Comparison of ENCODE assay signal across 10 cellular contexts in the genomic region with DNA sequence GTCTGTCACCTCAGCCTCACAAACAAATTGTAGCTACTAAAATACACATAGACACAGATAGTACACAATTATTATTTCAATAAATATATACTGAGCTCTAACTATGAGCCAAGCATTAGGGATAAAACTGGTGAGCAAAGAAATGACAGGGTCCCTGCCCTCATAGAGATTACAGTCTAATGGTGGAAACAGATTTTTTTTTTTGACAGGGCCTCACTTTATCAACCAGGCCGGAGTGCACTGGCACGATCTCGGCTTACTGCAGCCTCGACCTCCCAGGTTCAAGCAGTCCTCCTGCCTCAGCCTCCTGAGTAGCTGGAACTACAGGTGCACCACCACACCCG. TPM values are rescaled to one million over a fixed set of nuclear protein-coding genes. Genes with fewer than 3 reads are reported as not detected.
DNase-seq lines count a peak whose midpoint lies in the region; ATAC-seq and TF ChIP-seq lines count a peak whose summit lies in the region.
"Had no signal": no experiment of that assay in that cellular context is flagged by ENCODE, and none has a peak within 500 bp of the region (broad histone marks: within the 10 kb centered on the region; RNA-seq: fewer than 3 reads in every experiment).

No MANE protein-coding gene starts in this region.

- no peaks in the 10 kb centered on the region for H3K9me3 Mint-ChIP-seq in endothelial cell (ENCODE audit: unreplicated experiment)

- H3K79me2 ChIP-seq in HCT116 (ENCODE audit: insufficient read depth, low read length): peaks cover 43% of the 10 kb centered on the region
- peaks cover 12% of the 10 kb centered on the region for H3K79me2 ChIP-seq in parathyroid adenoma

- H3K4me2 ChIP-seq in HCT116 (ENCODE audit: low read length) (peak overlapping the region; percentile 75), parathyroid adenoma (ENCODE audit: low read length) (peak overlapping the region; percentile 89)

- peaks cover 9 to 18% of the 10 kb centered on the region in 2 experiments for H3K4me1 ChIP-seq in HCT116 (ENCODE audit: control insufficient read depth in 1 of 2, insufficient read depth in 2 of 2, low read length in 2 of 2)
- peaks cover 3% of the 10 kb centered on the region for H3K4me1 ChIP-seq in Panc1 (ENCODE audit: control insufficient read depth, insufficient read depth, low read length)
- peaks cover 8% of the 10 kb centered on the region for H3K4me1 ChIP-seq in parathyroid adenoma

- no peak for TF ChIP-seq RAD21 in HCT116 (IDR thresholded peaks at IDR 0.05; ENCODE audit: low read depth)

- peaks cover 11% of the 10 kb centered on the region for H3K27me3 Mint-ChIP-seq in endothelial cell (ENCODE audit: unreplicated experiment)

- H3K36me3 ChIP-seq in HCT116 (ENCODE audit: control insufficient read depth in 1 of 2, insufficient read depth in 2 of 2, low read length in 2 of 2) (peaks cover 0 to 4% of the 10 kb centered on the region in 2 experiments; a peak in 1 of 4 replicates), Panc1 (ENCODE audit: control insufficient read depth, insufficient read depth, low read length) (peaks cover 6% of the 10 kb centered on the region; the same call in 1 of the 2 replicates), parathyroid adenoma (ENCODE audit: control insufficient read depth, insufficient read depth, low read length) (no peaks in the 10 kb centered on the region)

- no peak for TF ChIP-seq POLR2A in HCT116 (IDR thresholded peaks at IDR 0.05; ENCODE audit: borderline replicate concordance, extremely low read depth, insufficient read depth, insufficient read length)

- H3K36me3 Mint-ChIP-seq in endothelial cell (ENCODE audit: low read depth, unreplicated experiment): peaks cover 4% of the 10 kb centered on the region

- CTCF ChIA-PET in HCT116 (lab: Charles Lee) (interaction anchor here (1.0 to 2.5 kb wide), 3 partner anchors 37 to 115 kb away, joined by 4 to 9 read pairs (median 7); no protein-coding TSS in a partner anchor), Panc1 (lab: Charles Lee) (interaction anchor here (1.0 to 2.1 kb wide), 2 partner anchors 43 to 82 kb away, joined by 3 to 10 read pairs; no protein-coding TSS in a partner anchor)

- POLR2A ChIA-PET in HCT116 (lab: Charles Lee): interaction anchor here (0.7 to 1.0 kb wide), 2 partner anchors 14 to 67 kb away, joined by 3 read pairs; no protein-coding TSS in a partner anchor
- POLR2A ChIA-PET in Panc1 (lab: Charles Lee): interaction anchor here (0.7 kb wide), 1 partner anchor 486 kb away, joined by 3 read pairs; no protein-coding TSS in a partner anchor

- no TSS peak for BruUV-seq in HCT116 (replicated peaks; lab: Mats Ljungman, UMichigan)
- no TSS peak for BruUV-seq in Panc1 (replicated peaks; lab: Mats Ljungman, UMichigan)

- H3K27me3 ChIP-seq in HCT116 (ENCODE audit: insufficient read depth, low read length) (no peaks in the 10 kb centered on the region), Panc1 (ENCODE audit: control insufficient read depth, insufficient read depth, low read length) (no peaks in the 10 kb centered on the region), parathyroid adenoma (ENCODE audit: control insufficient read depth, insufficient read depth, low read length) (no peaks in the 10 kb centered on the region)
- H3K27me3 ChIP-seq: tibial nerve had no signal

- intact Hi-C loops in HCT116 (cut with micrococcal nuclease): no loop called here
- intact Hi-C loops in Panc1 (cut with micrococcal nuclease; ENCODE audit: unreplicated experiment): no loop called here

- H3K4me1 Mint-ChIP-seq in endothelial cell (ENCODE audit: unreplicated experiment): peaks cover 7% of the 10 kb centered on the region

- no peaks in the 10 kb centered on the region for H4K20me1 ChIP-seq in HCT116 (ENCODE audit: insufficient read depth)

- peak overlapping the region in 1 of 2 experiments; percentile 92; a peak in 1 of 4 replicates for H3K4me3 ChIP-seq in HCT116 (replicated peaks in 1 of 2; ENCODE audit: low read depth in 1 of 2, low read length in 2 of 2)
- H3K4me3 ChIP-seq in Panc1 (ENCODE audit: low read depth in 2 of 2, low read length in 2 of 2): no peak overlapping the region
- peak overlapping the region; percentile 84 for H3K4me3 ChIP-seq in parathyroid adenoma (ENCODE audit: low read depth, low read length)

- peak overlapping the region; percentile 59 for H3K4me3 Mint-ChIP-seq in endothelial cell (ENCODE audit: unreplicated experiment)

- H3K27ac Mint-ChIP-seq in endothelial cell (ENCODE audit: unreplicated experiment): no peak overlapping the region

- TF ChIP-seq CTCF in HCT116 (IDR thresholded peaks at IDR 0.05 in 2 of 3, conservative IDR thresholded peaks at IDR 0.05 in 1 of 3; ENCODE audit: borderline replicate concordance in 1 of 3, insufficient read depth in 1 of 3, low read depth in 2 of 3, low read length in 2 of 3) (no peak), Panc1 (IDR thresholded peaks at IDR 0.05) (no peak), endothelial cell (IDR thresholded peaks at IDR 0.05; ENCODE audit: unreplicated experiment) (no peak), parathyroid adenoma (IDR thresholded peaks at IDR 0.05) (no peak), GM13977 (IDR thresholded peaks at IDR 0.05; ENCODE audit: extremely low read depth, insufficient read depth, missing control alignments) (no peak)

- in situ Hi-C loops in Panc1 (cut with HindIII; ENCODE audit: low pct_unique_long_range_greater_than_20kb, low sequenced_read_pairs) (no loop called here), GM13977 (cut with MboI; ENCODE audit: low pct_unique_long_range_greater_than_20kb, low sequenced_read_pairs, unreplicated experiment) (no loop called here)

- no peaks in the 10 kb centered on the region for H3K9me2 ChIP-seq in HCT116 (ENCODE audit: insufficient read depth)

- DNase-seq in HCT116 (ENCODE audit: low read depth, low spot score) (no peak), Panc1 (ENCODE audit: low read depth, low spot score) (no peak), endothelial cell (ENCODE audit: low spot score) (no peak), GM13977 (ENCODE audit: low spot score) (no peak), Ammon's horn (ENCODE audit: low spot score) (no peak)
- DNase-seq: activated CD4-positive, CD25-positive, alpha-beta regulatory T cell treated with anti-CD3 and anti-CD28 coated beads, Interleukin-2, amount 50 U/mL, for 72 hours had no signal

- RAD21 ChIA-PET in HCT116 (lab: Charles Lee; ENCODE audit: low non-redundant PET in 1 of 2, low total read pairs in 2 of 2, uncharacterized antibody in 2 of 2, unreplicated experiment in 2 of 2): no interaction called here

- H2AFZ ChIP-seq in HCT116 (ENCODE audit: low read depth, low read length, poor library complexity, severe bottlenecking) (peak overlapping the region; percentile 100), parathyroid adenoma (peak overlapping the region; percentile 86)

- no peak overlapping the region for H3K27ac ChIP-seq in HCT116 (ENCODE audit: low read depth, low read length)
- H3K27ac ChIP-seq in Panc1 (ENCODE audit: low read length): peak overlapping the region; percentile 93
- no peak overlapping the region for H3K27ac ChIP-seq in parathyroid adenoma

- ATAC-seq in HCT116: no peak
- no peak for ATAC-seq in Panc1
- ATAC-seq in GM18868 (IDR thresholded peaks at IDR 0.05; ENCODE audit: unreplicated experiment): no peak
- ATAC-seq in GM18907 (IDR thresholded peaks at IDR 0.05; ENCODE audit: unreplicated experiment): no peak

- no peak overlapping the region for H3K9ac ChIP-seq in HCT116 (ENCODE audit: low read length)
- H3K9ac ChIP-seq in parathyroid adenoma: no peak overlapping the region

- H3K9me3 ChIP-seq in HCT116 (ENCODE audit: control insufficient read depth in 1 of 2, insufficient read depth in 1 of 2, low read depth in 1 of 2, low read length in 2 of 2) (no peaks in the 10 kb centered on the region), Panc1 (ENCODE audit: control insufficient read depth, insufficient read depth, low read depth, low read length) (no peaks in the 10 kb centered on the region), parathyroid adenoma (ENCODE audit: control insufficient read depth, low read length) (no peaks in the 10 kb centered on the region)
- H3K9me3 ChIP-seq: tibial nerve had no signal

TF ChIP-seq in HCT116, 20 proteins besides CTCF, POLR2A, EP300 and RAD21 (continues in another document):
- TF ChIP-seq ELF1 (IDR thresholded peaks at IDR 0.05; ENCODE audit: borderline replicate concordance, low read depth): no peak
- no peak for TF ChIP-seq JUND (IDR thresholded peaks at IDR 0.05)
- TF ChIP-seq EZH2phosphoT487 (IDR thresholded peaks at IDR 0.05; ENCODE audit: borderline replicate concordance): no peak
- no peak for TF ChIP-seq SP1 (IDR thresholded peaks at IDR 0.05; ENCODE audit: low read depth)
- TF ChIP-seq ATF3 (IDR thresholded peaks at IDR 0.05): no peak
- TF ChIP-seq, protein P1, sequence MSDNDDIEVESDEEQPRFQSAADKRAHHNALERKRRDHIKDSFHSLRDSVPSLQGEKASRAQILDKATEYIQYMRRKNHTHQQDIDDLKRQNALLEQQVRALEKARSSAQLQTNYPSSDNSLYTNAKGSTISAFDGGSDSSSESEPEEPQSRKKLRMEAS (IDR thresholded peaks at IDR 0.05): no peak
- no peak for TF ChIP-seq YY1 (IDR thresholded peaks at IDR 0.05; ENCODE audit: extremely low read depth, insufficient replicate concordance, low read depth, low read length)
- no peak for TF ChIP-seq ZFX (IDR thresholded peaks at IDR 0.05)
- no peak for TF ChIP-seq FOSL1 (IDR thresholded peaks at IDR 0.05; ENCODE audit: low read depth)

RNA-seq across cellular contexts. Expression of gene RBM28, which starts 0.7 kb away (rescaled TPM):
- 66.3 TPM for total RNA-seq in HCT116 (2021; ENCODE audit: unreplicated experiment)
- 23.9 and 29.2 TPM in 2 replicates for polyA plus RNA-seq in HCT116 (2012)
- total RNA-seq in Panc1 (2021; ENCODE audit: unreplicated experiment): 54.1 TPM
- 29.8 TPM for polyA plus RNA-seq in Panc1 (2012; ENCODE audit: insufficient read length)
- total RNA-seq in endothelial cell (ENCODE audit: unreplicated experiment): 42.8 TPM

RNA-seq across cellular contexts. Expression of gene PRRT4, which starts 17.1 kb away (rescaled TPM):
- total RNA-seq in HCT116 (2021; ENCODE audit: unreplicated experiment): 4.0 TPM
- polyA plus RNA-seq in HCT116 (2012): 2.5 and 3.4 TPM in 2 replicates
- total RNA-seq in Panc1 (2021; ENCODE audit: unreplicated experiment): 0.77 TPM
- polyA plus RNA-seq in Panc1 (2012; ENCODE audit: insufficient read length): 0.73 TPM
- total RNA-seq in endothelial cell (ENCODE audit: unreplicated experiment): 10.8 TPM
